8 cellular contexts compared by ENCODE assay signal in genomic region chr1:43358746-43359693, GRCh38. TPM values are rescaled to one million over a fixed set of nuclear protein-coding genes. Genes with fewer than 3 reads are reported as not detected.
DNase-seq lines count a peak whose midpoint lies in the region; ATAC-seq and TF ChIP-seq lines count a peak whose summit lies in the region.

Gene CDC20, plus strand, starts transcription at chr1:43358981. Its CDS starts 235 bp downstream, at chr1:43359216.

- H3K27me3 ChIP-seq in PC-3 (ENCODE audit: low read length): no peaks in the 10 kb centered on the region

- intact Hi-C loops in PC-3 (cut with micrococcal nuclease): loop anchor here (1.0 kb wide), 2 partner anchors 9 to 121 kb away; no protein-coding TSS in a partner anchor

- TSS peak; percentile 64 for BruUV-seq in PC-3 (replicated peaks; lab: Mats Ljungman, UMichigan)

- POLR2A ChIA-PET in PC-3 (lab: Charles Lee; ENCODE audit: unreplicated experiment): interaction anchor here (0.6 to 0.9 kb wide), 6 partner anchors 9 to 291 kb away, joined by 3 to 9 read pairs (median 4); partner anchors contain the start of genes HYI and KDM4A

- H3K9me2 ChIP-seq in PC-3 (replicated peaks; ENCODE audit: low read length): no peaks in the 10 kb centered on the region

- ATAC-seq in GM21576 (IDR thresholded peaks at IDR 0.05; ENCODE audit: unreplicated experiment) (peak; percentile 91), PC-3 (peak; percentile 94)

- H4K20me1 ChIP-seq in PC-3 (ENCODE audit: low read length): peaks cover 13% of the 10 kb centered on the region

- peaks cover 10% of the 10 kb centered on the region for H3F3A ChIP-seq in PC-3 (ENCODE audit: low read length, unreplicated experiment)

- no peak; the same call in 1 of the 2 replicates for TF ChIP-seq EP300 in Ishikawa (IDR thresholded peaks at IDR 0.05; ENCODE audit: borderline replicate concordance)

- TF ChIP-seq RAD21 in Ishikawa (IDR thresholded peaks at IDR 0.05; ENCODE audit: low read depth): no peak

- DNase-seq in DMS114 treated with DMSO at 0.1 percent for 48 hours (lab: John Stamatoyannopoulos, UW; ENCODE audit: unreplicated experiment) (peak; percentile 98), PC-3 (peak; percentile 99), activated T-cell treated with anti-CD3 and anti-CD28 coated beads for 48 hours (ENCODE audit: low read depth) (peak; percentile 99), epithelial cell of prostate (ENCODE audit: low read depth, low spot score) (peak; percentile 70), mucosa of gallbladder (ENCODE audit: low spot score) (peak; percentile 97)
- DNase-seq in stimulated activated CD8-positive, alpha-beta memory T cell treated with anti-CD3 and anti-CD28 coated beads, Interleukin-4, amount 100 ng/mL, for 4 hours (ENCODE audit: low read depth in 2 of 2, low spot score in 1 of 2): peak; percentile 91 to 97

- peak within 1 kb of the TSS; percentile 93 for H3K4me3 ChIP-seq in PC-3 (ENCODE audit: low read length)

- H3K36me3 ChIP-seq in PC-3 (ENCODE audit: low read depth, low read length): peaks cover 38% of the 10 kb centered on the region

- H3K4me1 ChIP-seq in PC-3 (ENCODE audit: insufficient read depth, low read length): peaks cover 25% of the 10 kb centered on the region

- H3K27ac ChIP-seq in PC-3 (ENCODE audit: low read length): peak within 1 kb of the TSS; percentile 86
- H3K27ac ChIP-seq in epithelial cell of prostate: peak within 1 kb of the TSS; percentile 92

- H3K4me2 ChIP-seq in PC-3 (ENCODE audit: low read length): peak within 1 kb of the TSS; percentile 97

- TF ChIP-seq CTCF in PC-3 (conservative IDR thresholded peaks at IDR 0.05; ENCODE audit: low read depth, low read length): no peak

- CTCF ChIA-PET in PC-3 (lab: Charles Lee): interaction anchor here (0.6 to 2.0 kb wide), 4 partner anchors 10 to 73 kb away, joined by 3 to 14 read pairs (median 8); partner anchors contain the start of gene C1orf210

- no peaks in the 10 kb centered on the region for H3K9me3 ChIP-seq in PC-3 (ENCODE audit: low read length)

- H3K9ac ChIP-seq in PC-3 (ENCODE audit: low read length): peak within 1 kb of the TSS; percentile 98

- H3K79me2 ChIP-seq in PC-3 (ENCODE audit: low read length): peaks cover 46% of the 10 kb centered on the region

- peak within 1 kb of the TSS; percentile 92 for H2AFZ ChIP-seq in PC-3 (ENCODE audit: low read length)

TF ChIP-seq in Ishikawa, 13 proteins besides CTCF, POLR2A, EP300 and RAD21:
- TF ChIP-seq TAF1 (IDR thresholded peaks at IDR 0.05; ENCODE audit: low read depth): peak; percentile 42
- TF ChIP-seq YY1 (IDR thresholded peaks at IDR 0.05; ENCODE audit: low read depth): no peak
- no peak for TF ChIP-seq REST (IDR thresholded peaks at IDR 0.05; ENCODE audit: low read depth)
- no peak; the same call in 1 of the 2 replicates for TF ChIP-seq NFIC (IDR thresholded peaks at IDR 0.05)
- TF ChIP-seq EGR1 (IDR thresholded peaks at IDR 0.05): no peak
- peak; percentile 94 for TF ChIP-seq FOXM1 (IDR thresholded peaks at IDR 0.05; ENCODE audit: borderline replicate concordance, low read depth)
- no peak for TF ChIP-seq CEBPB (IDR thresholded peaks at IDR 0.05)
- TF ChIP-seq ZBTB7A (IDR thresholded peaks at IDR 0.05; ENCODE audit: low read depth): peak; percentile 80; the same call in 1 of the 2 replicates
- peak; percentile 42; the same call in 1 of the 2 replicates for TF ChIP-seq CREB1 (IDR thresholded peaks at IDR 0.05; ENCODE audit: low read depth)
- no peak for TF ChIP-seq TEAD4 (IDR thresholded peaks at IDR 0.05)
- TF ChIP-seq USF1 (IDR thresholded peaks at IDR 0.05): no peak
- TF ChIP-seq TCF12 (IDR thresholded peaks at IDR 0.05; ENCODE audit: low read depth): no peak; the same call in 1 of the 2 replicates
- TF ChIP-seq MAX (IDR thresholded peaks at IDR 0.05): peak; percentile 63; the same call in 1 of the 2 replicates
TF ChIP-seq in Ishikawa: peak in this region for 5.

RNA-seq across cellular contexts. Expression of gene CDC20, which starts in this region (rescaled TPM):
- total RNA-seq in PC-3 (2014; rRNA removed): 312 and 349 TPM in 2 replicates
- 5.1 TPM for total RNA-seq in mucosa of gallbladder

Comparison
In these comparisons a context has a peak if more than half of its experiments do, and no peak if none do; other contexts are left out.
1. Peak in every context shown above with its lines: DNase-seq, ATAC-seq, H3K4me3 ChIP-seq and H3K27ac ChIP-seq.
2. RNA of gene CDC20 (total RNA-seq): 312 to 349 TPM in PC-3; 5.1 TPM in mucosa of gallbladder (single experiment); every median in the first group is over 10 times any median in the second.